In genomic region chr5:122311400-122311887, GRCh38 we compare ENCODE assay signal across 1 cellular context.
TF ChIP-seq lines count a peak whose summit lies in the region.

No MANE protein-coding gene starts in this region.

TF ChIP-seq in HEK293, 187 proteins besides CTCF, POLR2A, EP300 and RAD21 (continued from another document):
- TF ChIP-seq KLF16 (tag by site-specific recombination; IDR thresholded peaks at IDR 0.05) = peak; percentile 69
- TF ChIP-seq ZNF211 (tag by site-specific recombination; IDR thresholded peaks at IDR 0.05; ENCODE audit: low read depth) = no peak
- no peak for TF ChIP-seq ZNF560 (tag by site-specific recombination; IDR thresholded peaks at IDR 0.05; ENCODE audit: borderline replicate concordance)
- TF ChIP-seq ZNF791 (tag by site-specific recombination; IDR thresholded peaks at IDR 0.05) = no peak
- TF ChIP-seq ZNF221 (tag by site-specific recombination; IDR thresholded peaks at IDR 0.05; ENCODE audit: borderline replicate concordance) = no peak
- no peak for TF ChIP-seq ZNF629 (tag by site-specific recombination; IDR thresholded peaks at IDR 0.05)
- TF ChIP-seq WT1 (tag by site-specific recombination; IDR thresholded peaks at IDR 0.05) = no peak
- 0 out of 2 replicates have a peak, but pooled peaks have one; percentile 16 for TF ChIP-seq ZFP69B (tag by site-specific recombination; IDR thresholded peaks at IDR 0.05)
- TF ChIP-seq ZNF202 (tag by site-specific recombination; IDR thresholded peaks at IDR 0.05; ENCODE audit: borderline replicate concordance) = no peak
- TF ChIP-seq ZNF114 (tag by site-specific recombination; IDR thresholded peaks at IDR 0.05) = no peak
- no peak for TF ChIP-seq ZNF510 (tag by site-specific recombination; IDR thresholded peaks at IDR 0.05; ENCODE audit: insufficient replicate concordance)
- TF ChIP-seq ZNF138 (tag by site-specific recombination; IDR thresholded peaks at IDR 0.05; ENCODE audit: borderline replicate concordance) = no peak
- no peak for TF ChIP-seq ZBTB1 (tag by site-specific recombination; IDR thresholded peaks at IDR 0.05)
- no peak for TF ChIP-seq BCL11A (tag by site-specific recombination; IDR thresholded peaks at IDR 0.05; ENCODE audit: low read depth)
- no peak for TF ChIP-seq KLF7 (tag by site-specific recombination; IDR thresholded peaks at IDR 0.05; ENCODE audit: borderline replicate concordance)
- TF ChIP-seq ZNF23 (tag by site-specific recombination; IDR thresholded peaks at IDR 0.05; ENCODE audit: borderline replicate concordance) = no peak
- TF ChIP-seq, protein P1, sequence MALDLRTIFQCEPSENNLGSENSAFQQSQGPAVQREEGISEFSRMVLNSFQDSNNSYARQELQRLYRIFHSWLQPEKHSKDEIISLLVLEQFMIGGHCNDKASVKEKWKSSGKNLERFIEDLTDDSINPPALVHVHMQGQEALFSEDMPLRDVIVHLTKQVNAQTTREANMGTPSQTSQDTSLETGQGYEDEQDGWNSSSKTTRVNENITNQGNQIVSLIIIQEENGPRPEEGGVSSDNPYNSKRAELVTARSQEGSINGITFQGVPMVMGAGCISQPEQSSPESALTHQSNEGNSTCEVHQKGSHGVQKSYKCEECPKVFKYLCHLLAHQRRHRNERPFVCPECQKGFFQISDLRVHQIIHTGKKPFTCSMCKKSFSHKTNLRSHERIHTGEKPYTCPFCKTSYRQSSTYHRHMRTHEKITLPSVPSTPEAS (tag by site-specific recombination; IDR thresholded peaks at IDR 0.05) = no peak
- TF ChIP-seq TCF7L2 (IDR thresholded peaks at IDR 0.05; ENCODE audit: borderline replicate concordance, low read depth, low read length) = no peak
- TF ChIP-seq ZBTB10 (tag by site-specific recombination; IDR thresholded peaks at IDR 0.05) = peak; percentile 42; the same call in 1 of the 2 replicates
- TF ChIP-seq ZNF341 (tag by site-specific recombination; IDR thresholded peaks at IDR 0.05; ENCODE audit: low read depth) = peak; percentile 73
- TF ChIP-seq ZBTB8A (tag by site-specific recombination; IDR thresholded peaks at IDR 0.05) = peak; percentile 27; the same call in 1 of the 2 replicates
- TF ChIP-seq ZNF174 (tag by site-specific recombination; IDR thresholded peaks at IDR 0.05) = no peak
- TF ChIP-seq ZNF423 (tag by site-specific recombination; IDR thresholded peaks at IDR 0.05) = no peak
- 0 out of 2 replicates have a peak, but pooled peaks have one; percentile 28 for TF ChIP-seq ZNF501 (tag by site-specific recombination; IDR thresholded peaks at IDR 0.05)
- TF ChIP-seq ZNF133 (tag by site-specific recombination; IDR thresholded peaks at IDR 0.05) = no peak
- no peak for TF ChIP-seq ZSCAN30 (tag by site-specific recombination; IDR thresholded peaks at IDR 0.05)
- no peak for TF ChIP-seq KLF9 (tag by site-specific recombination; IDR thresholded peaks at IDR 0.05; ENCODE audit: low read depth)
- no peak for TF ChIP-seq ZNF302 (tag by site-specific recombination; IDR thresholded peaks at IDR 0.05; ENCODE audit: low read depth)
- no peak for TF ChIP-seq ZNF175 (tag by site-specific recombination; IDR thresholded peaks at IDR 0.05)
- no peak for TF ChIP-seq PRDM1 (tag by site-specific recombination; IDR thresholded peaks at IDR 0.05)
- TF ChIP-seq, protein P2, sequence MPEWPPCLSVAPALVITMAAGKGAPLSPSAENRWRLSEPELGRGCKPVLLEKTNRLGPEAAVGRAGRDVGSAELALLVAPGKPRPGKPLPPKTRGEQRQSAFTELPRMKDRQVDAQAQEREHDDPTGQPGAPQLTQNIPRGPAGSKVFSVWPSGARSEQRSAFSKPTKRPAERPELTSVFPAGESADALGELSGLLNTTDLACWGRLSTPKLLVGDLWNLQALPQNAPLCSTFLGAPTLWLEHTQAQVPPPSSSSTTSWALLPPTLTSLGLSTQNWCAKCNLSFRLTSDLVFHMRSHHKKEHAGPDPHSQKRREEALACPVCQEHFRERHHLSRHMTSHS (tag by site-specific recombination; IDR thresholded peaks at IDR 0.05) = no peak
- no peak for TF ChIP-seq ZNF610 (tag by site-specific recombination; IDR thresholded peaks at IDR 0.05; ENCODE audit: borderline replicate concordance)
- no peak for TF ChIP-seq ZNF354C (tag by site-specific recombination; IDR thresholded peaks at IDR 0.05; ENCODE audit: borderline replicate concordance, low read depth)
- peak; percentile 66; the same call in 1 of the 2 replicates for TF ChIP-seq ZNF777 (tag by site-specific recombination; IDR thresholded peaks at IDR 0.05; ENCODE audit: borderline replicate concordance)
- TF ChIP-seq MZF1 (tag by site-specific recombination; IDR thresholded peaks at IDR 0.05; ENCODE audit: borderline replicate concordance) = no peak
- TF ChIP-seq ZNF830 (tag by site-specific recombination; IDR thresholded peaks at IDR 0.05; ENCODE audit: low read depth) = no peak
- TF ChIP-seq ZNF404 (tag by site-specific recombination; IDR thresholded peaks at IDR 0.05) = no peak
- no peak for TF ChIP-seq ZNF580 (tag by site-specific recombination; IDR thresholded peaks at IDR 0.05)
- TF ChIP-seq ZNF514 (tag by site-specific recombination; IDR thresholded peaks at IDR 0.05) = no peak
- no peak for TF ChIP-seq ZNF692 (tag by site-specific recombination; IDR thresholded peaks at IDR 0.05)
- TF ChIP-seq ZBTB48 (tag by site-specific recombination; IDR thresholded peaks at IDR 0.05) = peak; percentile 73; the same call in 1 of the 2 replicates
- TF ChIP-seq ZNF48 (tag by site-specific recombination; IDR thresholded peaks at IDR 0.05) = no peak
- TF ChIP-seq ZBTB26 (tag by site-specific recombination; optimal IDR thresholded peaks at IDR 0.05) = peak; percentile 39
- TF ChIP-seq, protein P3, sequence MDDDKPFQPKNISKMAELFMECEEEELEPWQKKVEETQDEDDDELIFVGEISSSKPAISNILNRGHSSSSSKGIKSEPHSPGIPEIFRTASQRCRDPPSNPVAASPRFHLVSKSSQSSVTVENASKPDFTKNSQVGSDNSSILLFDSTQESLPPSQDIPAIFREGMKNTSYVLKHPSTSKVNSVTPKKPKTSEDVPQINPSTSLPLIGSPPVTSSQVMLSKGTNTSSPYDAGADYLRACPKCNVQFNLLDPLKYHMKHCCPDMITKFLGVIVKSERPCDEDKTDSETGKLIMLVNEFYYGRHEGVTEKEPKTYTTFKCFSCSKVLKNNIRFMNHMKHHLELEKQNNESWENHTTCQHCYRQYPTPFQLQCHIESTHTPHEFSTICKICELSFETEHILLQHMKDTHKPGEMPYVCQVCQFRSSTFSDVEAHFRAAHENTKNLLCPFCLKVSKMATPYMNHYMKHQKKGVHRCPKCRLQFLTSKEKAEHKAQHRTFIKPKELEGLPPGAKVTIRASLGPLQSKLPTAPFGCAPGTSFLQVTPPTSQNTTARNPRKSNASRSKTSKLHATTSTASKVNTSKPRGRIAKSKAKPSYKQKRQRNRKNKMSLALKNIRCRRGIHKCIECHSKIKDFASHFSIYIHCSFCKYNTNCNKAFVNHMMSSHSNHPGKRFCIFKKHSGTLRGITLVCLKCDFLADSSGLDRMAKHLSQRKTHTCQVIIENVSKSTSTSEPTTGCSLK (tag by site-specific recombination; IDR thresholded peaks at IDR 0.05) = no peak
- no peak for TF ChIP-seq ZNF214 (tag by site-specific recombination; IDR thresholded peaks at IDR 0.05; ENCODE audit: borderline replicate concordance)
- no peak for TF ChIP-seq ZNF76 (tag by site-specific recombination; IDR thresholded peaks at IDR 0.05; ENCODE audit: borderline replicate concordance, low read depth)
- TF ChIP-seq ZNF335 (tag by site-specific recombination; conservative IDR thresholded peaks at IDR 0.05) = peak; percentile 69
- TF ChIP-seq ZNF266 (tag by site-specific recombination; IDR thresholded peaks at IDR 0.05; ENCODE audit: low read depth) = no peak
